Comparison of ENCODE assay signal across 8 cellular contexts in genomic region chr13:21674271-21675009, GRCh38. TPM values are rescaled to one million over a fixed set of nuclear protein-coding genes. Genes with fewer than 3 reads are reported as not detected.
DNase-seq lines count a peak whose midpoint lies in the region; ATAC-seq and TF ChIP-seq lines count a peak whose summit lies in the region.

No MANE protein-coding gene starts in this region.

- in situ Hi-C loops in Panc1 (cut with HindIII; ENCODE audit: low pct_unique_long_range_greater_than_20kb, low sequenced_read_pairs) = no loop called here

- POLR2A ChIA-PET in Panc1 (lab: Charles Lee) = no interaction called here

- peaks cover 28% of the 10 kb centered on the region for H3K27me3 ChIP-seq in Panc1 (ENCODE audit: control insufficient read depth, insufficient read depth, low read length)
- no peaks in the 10 kb centered on the region for H3K27me3 ChIP-seq in lung (ENCODE audit: control insufficient read depth, insufficient read depth)
- peaks cover 14% of the 10 kb centered on the region for H3K27me3 ChIP-seq in thoracic aorta (replicated peaks; ENCODE audit: insufficient read depth)

- H3K27ac ChIP-seq in Panc1 (ENCODE audit: low read length) (no peak overlapping the region), lung (ENCODE audit: low read depth in 1 of 2, low read length in 1 of 2) (peak overlapping the region in 1 of 2 donors; percentile 80), thoracic aorta (no peak overlapping the region)

- no TSS peak for BruUV-seq in Panc1 (replicated peaks; lab: Mats Ljungman, UMichigan)

- no peaks in the 10 kb centered on the region for H3K9me3 ChIP-seq in Panc1 (ENCODE audit: control insufficient read depth, insufficient read depth, low read depth, low read length)
- peaks cover 0 to 2% of the 10 kb centered on the region in 2 donors for H3K9me3 ChIP-seq in lung (ENCODE audit: control insufficient read depth in 2 of 2, insufficient read depth in 1 of 2, low read length in 1 of 2)
- H3K9me3 ChIP-seq in thoracic aorta = no peaks in the 10 kb centered on the region

- H3K36me3 ChIP-seq in Panc1 (ENCODE audit: control insufficient read depth, insufficient read depth, low read length) (no peaks in the 10 kb centered on the region; the same call in 1 of the 2 replicates), lung (ENCODE audit: control insufficient read depth in 2 of 2, insufficient read depth in 2 of 2, low read length in 2 of 2) (no peaks in the 10 kb centered on the region), thoracic aorta (no peaks in the 10 kb centered on the region)

- H3K4me1 ChIP-seq in Panc1 (ENCODE audit: control insufficient read depth, insufficient read depth, low read length) (no peaks in the 10 kb centered on the region; the same call in 1 of the 2 replicates), lung (ENCODE audit: control insufficient read depth in 2 of 2, insufficient read depth in 2 of 2, low read length in 2 of 2) (peaks cover 0 to 18% of the 10 kb centered on the region in 2 donors), thoracic aorta (ENCODE audit: control insufficient read depth in 1 of 2, low read depth in 2 of 2) (peaks cover 35 to 36% of the 10 kb centered on the region in 2 donors)

- peak; percentile 48 to 56 (median 53) for DNase-seq in NCI-H1417 (lab: John Stamatoyannopoulos, UW)
- DNase-seq in NCI-H1417 treated with DMSO at 0.1 percent for 48 hours (lab: John Stamatoyannopoulos, UW) = no peak
- DNase-seq in Panc1 (ENCODE audit: low read depth, low spot score) = no peak
- DNase-seq in cerebellum (ENCODE audit: low spot score) = peak; percentile 48
- DNase-seq in lung (ENCODE audit: low spot score) = no peak
- no peak for DNase-seq in thoracic aorta (ENCODE audit: low spot score)
- DNase-seq in NCI-H187 treated with DMSO at 0.1 percent for 48 hours (lab: John Stamatoyannopoulos, UW) = no peak
- no peak for DNase-seq in omental fat pad (ENCODE audit: low spot score)

- ATAC-seq in Panc1 (no peak), lung (ENCODE audit: insufficient read depth, low FRiP score) (no peak), thoracic aorta (ENCODE audit: insufficient number of reproducible peaks, low FRiP score, low read depth) (no peak), omental fat pad (ENCODE audit: low FRiP score) (no peak)

- H3K4me3 ChIP-seq in Panc1 (ENCODE audit: low read depth in 2 of 2, low read length in 2 of 2) (peak overlapping the region; percentile 33 to 45), lung (peak overlapping the region; percentile 42), thoracic aorta (peak overlapping the region; percentile 92)

- TF ChIP-seq CTCF in Panc1 (IDR thresholded peaks at IDR 0.05) = no peak
- no peak for TF ChIP-seq CTCF in lung (IDR thresholded peaks at IDR 0.05; ENCODE audit: control extremely low read depth, extremely low read depth)
- TF ChIP-seq CTCF in thoracic aorta (IDR thresholded peaks at IDR 0.05) = no peak
- TF ChIP-seq CTCF in omental fat pad (IDR thresholded peaks at IDR 0.05) = no peak

- intact Hi-C loops in Panc1 (cut with micrococcal nuclease; ENCODE audit: unreplicated experiment) = no loop called here

- CTCF ChIA-PET in Panc1 (lab: Charles Lee) = no interaction called here

- WGBS in lung, 2 donors = 1% methylated on average over 55 to 61 of the region's 61 CpGs

RNA-seq across cellular contexts. Expression of gene FGF9, which starts 3.6 kb away (rescaled TPM):
- total RNA-seq in Panc1 (2021; ENCODE audit: unreplicated experiment) = not detected
- not detected for polyA plus RNA-seq in Panc1 (2012; ENCODE audit: insufficient read length)
- 21.1 TPM for total RNA-seq in cerebellum
- total RNA-seq in lung = 1 to 10 TPM; 1.3 to 1.4 TPM
- polyA plus RNA-seq in lung = 1 to 10 TPM in 1 of 2 donors, under 1 TPM in 1; 0.05 to 1.7 TPM
- under 1 TPM in 1 of 2 donors, not detected in 1; 0.27 TPM for total RNA-seq in thoracic aorta
- 1 to 10 TPM in 2 of 4 donors, under 1 TPM in 2; 0.16 to 5.3 (median 1.6) TPM for total RNA-seq in omental fat pad

Comparison
In these comparisons a context has a peak if more than half of its experiments do, and no peak if none do; other contexts are left out.
1. DNase-seq: peak in NCI-H1417 (3 of 3) and cerebellum (single experiment); none in NCI-H1417 treated with DMSO at 0.1 percent for 48 hours (single experiment), Panc1 (single experiment), lung (single experiment), thoracic aorta (single experiment), NCI-H187 treated with DMSO at 0.1 percent for 48 hours (single experiment) and omental fat pad (single experiment).
2. H3K4me3 ChIP-seq: peak in every context shown above with its lines; median percentile 92 in thoracic aorta; 42 in lung; 39 in Panc1.